Comparison of ENCODE assay signal across 20 cellular contexts in the genomic region with DNA sequence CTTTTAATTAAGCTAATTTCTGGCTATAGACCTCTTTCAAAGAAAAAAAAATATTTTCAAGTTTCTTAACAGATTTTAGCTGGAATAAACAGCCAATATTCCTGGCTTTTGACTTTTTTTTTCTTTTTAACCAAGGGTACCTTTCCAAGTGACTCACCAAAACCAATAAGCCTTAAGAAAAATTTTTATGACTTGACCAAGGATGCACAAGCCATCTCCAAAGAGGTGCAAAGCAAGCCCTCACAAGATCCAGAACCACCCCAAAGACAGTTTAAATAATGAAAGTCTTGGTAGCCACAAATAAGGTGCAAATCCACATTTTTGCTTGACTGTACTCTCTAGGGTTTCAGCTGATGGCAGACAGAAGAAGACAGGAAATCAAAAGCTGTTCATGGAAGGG.
"Had no signal": no experiment of that assay in that cellular context is flagged by ENCODE, and none has a peak within 500 bp of the region (broad histone marks: within the 10 kb centered on the region; RNA-seq: fewer than 3 reads in every experiment).

No MANE protein-coding gene starts in this region.

- DNase-seq: activated B cell treated with CpG ODN at 0.5 μM for 24 hours; activated CD4-positive, alpha-beta memory T cell treated with anti-CD3 and anti-CD28 coated beads for 36 hours; activated CD4-positive, alpha-beta T cell treated with anti-CD3 and anti-CD28 coated beads for 36 hours; activated effector memory CD4-positive, alpha-beta T cell treated with anti-CD3 and anti-CD28 coated beads, Interleukin-2, amount 50 U/mL, for 16 hours; activated naive CD4-positive, alpha-beta T cell treated with anti-CD3 and anti-CD28 coated beads, Interleukin-2, amount 50 U/mL, for 16 hours; activated naive CD8-positive, alpha-beta T cell treated with anti-CD3 and anti-CD28 coated beads, Interleukin-2, amount 50 U/mL, for 24 hours; body of pancreas; cortex of kidney; foreskin fibroblast; lower lobe of right lung; midbrain; natural killer cell; psoas muscle; spleen; stimulated activated CD4-positive, alpha-beta T cell treated with anti-CD3 and anti-CD28 coated beads, Interleukin-4, amount 100 ng/mL, for 24 hours; substantia nigra; T1000 had no signal

- H3K36me3 ChIP-seq: cardiac muscle cell, lower lobe of right lung, right atrium auricular region, spleen had no signal

- H3K4me1 ChIP-seq: lower lobe of right lung, psoas muscle, right atrium auricular region, spleen had no signal

- H3K4me3 ChIP-seq: body of pancreas, cardiac muscle cell, lower lobe of right lung, psoas muscle, right atrium auricular region, spleen, tibial nerve had no signal

- H3K27ac ChIP-seq: body of pancreas, cardiac muscle cell, lower lobe of right lung, psoas muscle, right atrium auricular region, spleen, tibial nerve had no signal

- H3K27me3 ChIP-seq: body of pancreas, cardiac muscle cell, right atrium auricular region, spleen, tibial nerve had no signal

- H3K9me3 ChIP-seq: body of pancreas, right atrium auricular region had no signal
